In the genomic region with DNA sequence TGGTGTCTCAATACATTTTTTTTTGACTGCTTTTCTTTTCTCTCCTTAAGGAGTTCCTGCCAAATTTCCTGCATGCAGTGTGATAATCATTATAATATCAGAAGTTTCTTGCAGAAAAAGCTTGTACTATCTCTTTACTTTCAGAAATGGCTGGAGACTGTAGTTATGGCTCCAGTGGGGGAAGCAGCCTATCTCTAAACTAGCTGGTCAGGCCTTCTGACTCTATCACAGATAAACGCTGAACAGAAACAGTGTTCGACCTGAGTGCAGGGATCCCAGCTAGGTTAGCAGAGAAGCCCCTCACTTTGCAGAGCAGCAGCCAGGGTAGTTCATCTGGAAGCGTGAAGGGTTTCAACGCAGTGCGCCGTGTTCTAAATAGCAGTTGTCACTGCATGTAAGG, we compare ENCODE assay signal across 12 cellular contexts. TPM values are rescaled to one million over a fixed set of nuclear protein-coding genes. Genes with fewer than 3 reads are reported as not detected.
DNase-seq lines count a peak whose midpoint lies in the region; ATAC-seq and TF ChIP-seq lines count a peak whose summit lies in the region.
"Had no signal": no experiment of that assay in that cellular context is flagged by ENCODE, and none has a peak within 500 bp of the region (broad histone marks: within the 10 kb centered on the region; RNA-seq: fewer than 3 reads in every experiment).

No MANE protein-coding gene starts in this region.

- no peak overlapping the region for H3K27ac ChIP-seq in spleen
- H3K27ac ChIP-seq: SJSA1, uterus had no signal

- peaks cover 7 to 18% of the 10 kb centered on the region in 2 donors for H3K36me3 Mint-ChIP-seq in activated T-cell treated with anti-CD3 and anti-CD28 coated beads, Interleukin-2, amount 50 U/mL, for 72 hours (ENCODE audit: insufficient read depth in 2 of 2)
- peaks cover 5% of the 10 kb centered on the region for H3K36me3 Mint-ChIP-seq in T-cell
- H3K36me3 Mint-ChIP-seq in central memory CD8-positive, alpha-beta T cell (ENCODE audit: insufficient read depth): peaks cover 4% of the 10 kb centered on the region

- peaks cover 22% of the 10 kb centered on the region for H3K4me1 Mint-ChIP-seq in activated T-cell treated with anti-CD3 and anti-CD28 coated beads, Interleukin-2, amount 50 U/mL, for 72 hours (ENCODE audit: low read depth)
- peaks cover 11 to 19% (median 14%) of the 10 kb centered on the region in 3 donors for H3K4me1 Mint-ChIP-seq in T-cell
- peaks cover 14% of the 10 kb centered on the region for H3K4me1 Mint-ChIP-seq in central memory CD8-positive, alpha-beta T cell

- H3K4me1 ChIP-seq in spleen: peaks cover 0 to 22% (median 14%) of the 10 kb centered on the region in 6 donors

- no peak for TF ChIP-seq POLR2A in spleen (IDR thresholded peaks at IDR 0.05)

- H3K36me3 ChIP-seq in spleen: peaks cover 0 to 5% (median 0%) of the 10 kb centered on the region in 6 donors
- H3K36me3 ChIP-seq: uterus had no signal

- H3K27me3 ChIP-seq in spleen (replicated peaks in 1 of 7): peaks cover 0 to 4% (median 0%) of the 10 kb centered on the region in 7 donors
- H3K27me3 ChIP-seq: SJSA1, uterus had no signal

- no peaks in the 10 kb centered on the region for H3K27me3 Mint-ChIP-seq in activated T-cell treated with anti-CD3 and anti-CD28 coated beads, Interleukin-2, amount 50 U/mL, for 72 hours (ENCODE audit: low read depth)
- H3K27me3 Mint-ChIP-seq in T-cell: no peaks in the 10 kb centered on the region
- no peaks in the 10 kb centered on the region for H3K27me3 Mint-ChIP-seq in central memory CD8-positive, alpha-beta T cell

- no peaks in the 10 kb centered on the region for H3K9me3 Mint-ChIP-seq in activated T-cell treated with anti-CD3 and anti-CD28 coated beads, Interleukin-2, amount 50 U/mL, for 72 hours
- no peaks in the 10 kb centered on the region for H3K9me3 Mint-ChIP-seq in T-cell
- H3K9me3 Mint-ChIP-seq in central memory CD8-positive, alpha-beta T cell: no peaks in the 10 kb centered on the region
- H3K9me3 Mint-ChIP-seq: stimulated activated naive B cell treated with anti-CD40 and anti-IgM and Interleukin-4, amounts not matched to agents 10 μg/mL and 1 μg/mL and 100 μg/mL, for 72 hours had no signal

- CTCF ChIA-PET in T-cell (lab: Charles Lee): no interaction called here

- no peak overlapping the region for H3K4me3 ChIP-seq in spleen
- H3K4me3 ChIP-seq: lung, SJSA1, uterus had no signal

- 94 to 99% (median 97%) methylated on average over 6 of the region's 6 CpGs for WGBS in spleen, 5 donors

- no peak for TF ChIP-seq CTCF in spleen (IDR thresholded peaks at IDR 0.05 in 8 of 11, conservative IDR thresholded peaks at IDR 0.05 in 3 of 11)

- no peaks in the 10 kb centered on the region for H3K9me3 ChIP-seq in spleen
- H3K9me3 ChIP-seq: SJSA1, uterus had no signal

- H3K4me3 Mint-ChIP-seq in activated T-cell treated with anti-CD3 and anti-CD28 coated beads, Interleukin-2, amount 50 U/mL, for 72 hours: peak overlapping the region; percentile 85 to 94
- H3K4me3 Mint-ChIP-seq in T-cell: peak overlapping the region; percentile 75 to 84 (median 83)
- H3K4me3 Mint-ChIP-seq in central memory CD8-positive, alpha-beta T cell: peak overlapping the region; percentile 88

- ATAC-seq in activated T-cell treated with anti-CD3 and anti-CD28 coated beads, Interleukin-2, amount 50 U/mL, for 72 hours (replicated peaks in 1 of 2): no peak
- ATAC-seq in T-cell (replicated peaks in 1 of 4): no peak
- no peak for ATAC-seq in central memory CD8-positive, alpha-beta T cell (replicated peaks; ENCODE audit: extremely low read depth, poor library complexity, severe bottlenecking)
- ATAC-seq: stimulated activated naive B cell treated with anti-CD40 and anti-IgM and Interleukin-4, amounts not matched to agents 10 μg/mL and 1 μg/mL and 100 μg/mL, for 72 hours had no signal

- DNase-seq in activated T-cell treated with anti-CD3 and anti-CD28 coated beads, Interleukin-2, amount 50 U/mL, for 72 hours: no peak
- DNase-seq in activated T-cell treated with anti-CD3 and anti-CD28 coated beads for 4 hours: no peak
- no peak for DNase-seq in T-cell
- DNase-seq in central memory CD8-positive, alpha-beta T cell (ENCODE audit: low spot score in 2 of 2): no peak
- peak; percentile 51 for DNase-seq in spleen
- DNase-seq in SIG-M5 (lab: John Stamatoyannopoulos, UW): no peak
- no peak for DNase-seq in DMS 273 treated with DMSO at 0.1 percent for 48 hours (lab: John Stamatoyannopoulos, UW)
- no peak for DNase-seq in NCI-H748 treated with DMSO at 0.1 percent for 48 hours (lab: John Stamatoyannopoulos, UW)
- DNase-seq: stimulated activated naive B cell treated with anti-CD40 and anti-IgM and Interleukin-4, amounts not matched to agents 10 μg/mL and 1 μg/mL and 100 μg/mL, for 72 hours; uterus had no signal

- H3K27ac Mint-ChIP-seq in activated T-cell treated with anti-CD3 and anti-CD28 coated beads, Interleukin-2, amount 50 U/mL, for 72 hours: no peak overlapping the region
- peak overlapping the region; percentile 49 to 68 for H3K27ac Mint-ChIP-seq in T-cell
- no peak overlapping the region for H3K27ac Mint-ChIP-seq in central memory CD8-positive, alpha-beta T cell (ENCODE audit: low read depth)

- POLR2A ChIA-PET in T-cell (lab: Charles Lee): no interaction called here

- intact Hi-C loops in spleen (cut with DNase I; ENCODE audit: low total_unique reads): no loop called here

RNA-seq across cellular contexts. Expression of a gene that starts 1.9 kb away (rescaled TPM):
- 10 to 100 TPM; 39.3 to 41.9 TPM for total RNA-seq in activated T-cell treated with anti-CD3 and anti-CD28 coated beads, Interleukin-2, amount 50 U/mL, for 72 hours
- total RNA-seq in T-cell (10 to 100 TPM in 1 of 5 donors, 1 to 10 TPM in 4; 4.1 to 10.1 (median 6.0) TPM), spleen (1 to 10 TPM; 2.3 to 4.8 (median 4.0) TPM)
- polyA plus RNA-seq in spleen: 1 to 10 TPM; 3.5 to 4.0 (median 3.9) TPM

Comparison
In these comparisons a context has a peak if more than half of its experiments do, and no peak if none do; other contexts are left out.
1. H3K27ac Mint-ChIP-seq: peak in T-cell (2 of 2); none in activated T-cell treated with anti-CD3 and anti-CD28 coated beads, Interleukin-2, amount 50 U/mL, for 72 hours (single experiment) and central memory CD8-positive, alpha-beta T cell (single experiment).
2. Peak in every context shown above with its lines, with median percentiles within 50 percentile points of each other: H3K4me3 Mint-ChIP-seq.